11 cellular contexts compared by ENCODE assay signal in genomic region chr17:81020767-81021497, GRCh38. TPM values are rescaled to one million over a fixed set of nuclear protein-coding genes. Genes with fewer than 3 reads are reported as not detected.
DNase-seq lines count a peak whose midpoint lies in the region; FAIRE-seq and TF ChIP-seq lines count a peak whose summit lies in the region.
"Had no signal": no experiment of that assay in that cellular context is flagged by ENCODE, and none has a peak within 500 bp of the region (broad histone marks: within the 10 kb centered on the region; RNA-seq: fewer than 3 reads in every experiment).

No MANE protein-coding gene starts in this region.

- no peak for TF ChIP-seq POLR2A in H1 (IDR thresholded peaks at IDR 0.05; ENCODE audit: control extremely low read depth in 1 of 2, low read depth in 2 of 2, low read length in 2 of 2)

- H4K8ac ChIP-seq in H1 (ENCODE audit: extremely low read depth, insufficient read depth, low read length), result peak overlapping the region; percentile 35; the same call in 1 of the 2 replicates

- no peak for TF ChIP-seq EP300 in H1 (IDR thresholded peaks at IDR 0.05; ENCODE audit: borderline replicate concordance in 1 of 2, low read depth in 2 of 2, low read length in 2 of 2)

- no peak overlapping the region for H3K14ac ChIP-seq in H1 (ENCODE audit: insufficient read length)

- TF ChIP-seq CTCF in H1 (IDR thresholded peaks at IDR 0.05; ENCODE audit: control extremely low read depth in 1 of 3, insufficient read depth in 1 of 3, low read depth in 1 of 3, low read length in 3 of 3), result no peak
- no peak for TF ChIP-seq CTCF in GM13976 (IDR thresholded peaks at IDR 0.05; ENCODE audit: borderline replicate concordance, control extremely low read depth, extremely low read depth, insufficient read depth, missing control alignments)

- H3K9ac ChIP-seq in H1 (replicated peaks in 1 of 4; ENCODE audit: extremely low read depth in 1 of 4, low read depth in 3 of 4, low read length in 3 of 4), result no peak overlapping the region

- no peaks in the 10 kb centered on the region for H3K79me1 ChIP-seq in H1 (ENCODE audit: low read depth, low read length)

- FAIRE-seq in H1 (lab: Jason Lieb, UNC), result no peak

- no peaks in the 10 kb centered on the region for H3K27me3 ChIP-seq in H1 (replicated peaks in 1 of 4; ENCODE audit: control insufficient read depth in 3 of 4, extremely low read depth in 1 of 4, insufficient read depth in 3 of 4, low read length in 3 of 4)
- H3K27me3 ChIP-seq: SJSA1 had no signal

- no peak overlapping the region for H2BK20ac ChIP-seq in H1 (ENCODE audit: low read length)

- H3K4me3 ChIP-seq in H1 (ENCODE audit: extremely low read depth in 1 of 4, insufficient read depth in 2 of 4, low read depth in 3 of 4, low read length in 4 of 4), result no peak overlapping the region
- H3K4me3 ChIP-seq: SJSA1 had no signal

- H3K9me3 ChIP-seq in H1 (ENCODE audit: insufficient read depth in 2 of 2, low read depth in 1 of 2, low read length in 1 of 2), result no peaks in the 10 kb centered on the region

- H2BK15ac ChIP-seq in H1 (ENCODE audit: low read length), result no peak overlapping the region

- H2BK5ac ChIP-seq in H1 (ENCODE audit: low read depth, low read length), result no peak overlapping the region

- no peaks in the 10 kb centered on the region for H3K36me3 ChIP-seq in H1 (ENCODE audit: control insufficient read depth in 2 of 4, insufficient read depth in 4 of 4, low read length in 3 of 4)
- H3K36me3 ChIP-seq: SJSA1 had no signal

- no peaks in the 10 kb centered on the region for H3K79me2 ChIP-seq in H1 (ENCODE audit: control insufficient read depth in 1 of 2, insufficient read depth in 2 of 2, low read length in 2 of 2)

- H3K27ac ChIP-seq in H1 (ENCODE audit: low read depth, low read length), result no peak overlapping the region
- H3K27ac ChIP-seq: C4-2B, SJSA1 had no signal

- H3K23ac ChIP-seq in H1 (ENCODE audit: insufficient read length), result no peak overlapping the region

- H3K18ac ChIP-seq in H1 (ENCODE audit: extremely low read depth, low read length), result no peak overlapping the region

- no peak overlapping the region for H3K4ac ChIP-seq in H1 (replicated peaks; ENCODE audit: insufficient read length, low read depth, low read length)

- WGBS in H1 (ENCODE audit: extremely low coverage in 1 of 2, insufficient coverage in 1 of 2, insufficient read length in 1 of 2, insufficient replicate concordance in 2 of 2, low coverage in 1 of 2, low lambda C conversion rate in 2 of 2, missing lambda C conversion rate in 1 of 2), 2 experiments, result 93% methylated on average over 23 of the region's 24 CpGs; no CpG with 5 or more reads in 1 of the 2 experiments

- no peak overlapping the region for H2AFZ ChIP-seq in H1 (ENCODE audit: low read length)

- no peak overlapping the region for H2BK120ac ChIP-seq in H1 (replicated peaks; ENCODE audit: low read depth, low read length)

- H2BK12ac ChIP-seq in H1 (ENCODE audit: low read depth, low read length), result peak overlapping the region; percentile 43; the same call in 1 of the 2 replicates

- no peaks in the 10 kb centered on the region for H3K23me2 ChIP-seq in H1 (ENCODE audit: low read depth, low read length)

- CTCF ChIA-PET in H1 (lab: Charles Lee; ENCODE audit: partially characterized antibody), result interaction anchor here (0.9 to 12.9 kb wide), 10 partner anchors 11 to 92 kb away, joined by 3 to 110 read pairs (median 4); no protein-coding TSS in a partner anchor

- peaks cover 0 to 3% (median under 1%) of the 10 kb centered on the region in 4 experiments; a peak in 4 of 7 replicates for H3K4me1 ChIP-seq in H1 (replicated peaks in 1 of 4; ENCODE audit: control insufficient read depth in 3 of 4, insufficient read depth in 4 of 4, low read length in 3 of 4)

- H4K20me1 ChIP-seq in H1 (replicated peaks in 1 of 2; ENCODE audit: control insufficient read depth in 1 of 2, insufficient read depth in 2 of 2, low read length in 2 of 2), result no peaks in the 10 kb centered on the region

- H4K5ac ChIP-seq in H1 (ENCODE audit: insufficient read length, low read depth, low read length), result no peak overlapping the region

- DNase-seq in AG08395 (ENCODE audit: low spot score), result peak; percentile 81
- DNase-seq in NCI-H1092 (lab: John Stamatoyannopoulos, UW), result peak; percentile 76
- no peak for DNase-seq in H1 (ENCODE audit: low read depth in 1 of 2, low spot score in 2 of 2)
- DNase-seq in midbrain (lab: John Stamatoyannopoulos, UW), result peak; percentile 61
- DNase-seq in GM13976 (ENCODE audit: low spot score), result no peak
- DNase-seq in HuH-7 (ENCODE audit: low spot score), result no peak
- DNase-seq in activated T-cell treated with anti-CD3 and anti-CD28 coated beads, Interleukin-2, amount 50 U/mL, for 1 hour, result no peak
- DNase-seq in NCI-H128 (lab: John Stamatoyannopoulos, UW; ENCODE audit: unreplicated experiment), result no peak
- DNase-seq: naive B cell had no signal

- no peak overlapping the region for H3K56ac ChIP-seq in H1 (replicated peaks; ENCODE audit: insufficient read length, low read depth, low read length)

- no peak overlapping the region for H2AK5ac ChIP-seq in H1 (ENCODE audit: low read depth, low read length)

- POLR2A ChIA-PET in H1 (lab: Charles Lee; ENCODE audit: partially characterized antibody), result interaction anchor here (0.6 to 4.6 kb wide), 4 partner anchors 10 to 857 kb away, joined by 3 to 24 read pairs (median 3); partner anchors contain the start of gene BAIAP2

- in situ Hi-C loops in GM13976 (cut with MboI; ENCODE audit: low sequenced_read_pairs, unreplicated experiment), result no loop called here

- TF ChIP-seq RAD21 in H1 (IDR thresholded peaks at IDR 0.05 in 1 of 2, conservative IDR thresholded peaks at IDR 0.05 in 1 of 2; ENCODE audit: low read depth in 2 of 2, low read length in 2 of 2), result no peak

- no peak overlapping the region for H4K91ac ChIP-seq in H1 (replicated peaks; ENCODE audit: insufficient read length, low read length)

- H3K4me2 ChIP-seq in H1 (ENCODE audit: insufficient read depth in 1 of 2, low read depth in 2 of 2, low read length in 2 of 2), result no peak overlapping the region

TF ChIP-seq in H1, 55 proteins besides CTCF, POLR2A, EP300 and RAD21 (continues in another document):
- no peak for TF ChIP-seq HDAC2 (IDR thresholded peaks at IDR 0.05; ENCODE audit: borderline replicate concordance in 1 of 2, low read depth in 2 of 2, low read length in 2 of 2)
- TF ChIP-seq EGR1 (IDR thresholded peaks at IDR 0.05; ENCODE audit: borderline replicate concordance, low read depth, low read length), result no peak
- TF ChIP-seq SAP30 (IDR thresholded peaks at IDR 0.05; ENCODE audit: insufficient read depth, insufficient replicate concordance, low read length), result no peak
- TF ChIP-seq SP1 (IDR thresholded peaks at IDR 0.05; ENCODE audit: low read depth, low read length), result no peak
- TF ChIP-seq SIRT6 (IDR thresholded peaks at IDR 0.05; ENCODE audit: low read length), result no peak
- TF ChIP-seq TAF1 (IDR thresholded peaks at IDR 0.05; ENCODE audit: low read depth, low read length), result no peak
- no peak for TF ChIP-seq RXRA (IDR thresholded peaks at IDR 0.05; ENCODE audit: insufficient read depth, low read depth, low read length)
- TF ChIP-seq FOSL1 (IDR thresholded peaks at IDR 0.05; ENCODE audit: insufficient read depth, low read depth, low read length), result no peak
- TF ChIP-seq SRF (IDR thresholded peaks at IDR 0.05; ENCODE audit: low read depth, low read length), result no peak
- TF ChIP-seq RBBP5 (IDR thresholded peaks at IDR 0.05; ENCODE audit: borderline replicate concordance, low read depth, low read length), result no peak
- TF ChIP-seq USF2 (IDR thresholded peaks at IDR 0.05; ENCODE audit: low read length), result no peak
- TF ChIP-seq SP2 (IDR thresholded peaks at IDR 0.05; ENCODE audit: low read length), result no peak
- TF ChIP-seq SIX5 (IDR thresholded peaks at IDR 0.05; ENCODE audit: low read depth, low read length), result no peak
- no peak for TF ChIP-seq ATF2 (IDR thresholded peaks at IDR 0.05; ENCODE audit: low read length)

RNA-seq across cellular contexts. Expression of gene BAIAP2, which starts 14.0 kb away (rescaled TPM):
- 18.4 and 22.8 TPM in 2 replicates for total RNA-seq in H1 (2021; fragmentation: NEBNext Ultra II Directional; extraction: Animal tissue kit (Norgen Biotek cat#: 25700))
- polyA plus RNA-seq in H1 (2011; rRNA removed), result 10.0 and 19.8 TPM in 2 replicates
- polyA plus RNA-seq in H1 (2011; cell fraction: cytosol; rRNA removed), result 8.2 TPM
- polyA plus RNA-seq in H1 (2011; cell fraction: nucleus; rRNA removed), result 25.9 TPM
- 12.1 to 15.1 TPM (median 14.9 TPM) in 4 replicates for polyA plus RNA-seq in H1 (2012, experiment 1 of 2)
- 15.4 TPM for polyA plus RNA-seq in H1 (2012, experiment 2 of 2)
- polyA plus RNA-seq in H1 (2013, experiment 1 of 2), result 12.5 TPM
- polyA plus RNA-seq in H1 (2013, experiment 2 of 2), result 11.0 TPM
- 9.6 and 11.6 TPM in 2 replicates for polyA minus RNA-seq in H1 (2011; rRNA and poly(A)+ RNA removed)
- polyA minus RNA-seq in H1 (2011; cell fraction: cytosol; rRNA and poly(A)+ RNA removed), result 15.8 TPM
- polyA minus RNA-seq in H1 (2011; cell fraction: nucleus; rRNA and poly(A)+ RNA removed), result 25.5 TPM

RNA-seq across cellular contexts. Expression of gene CHMP6, which starts 29.3 kb away (rescaled TPM):
- 15.7 and 16.0 TPM in 2 replicates for total RNA-seq in H1 (2021; fragmentation: NEBNext Ultra II Directional; extraction: Animal tissue kit (Norgen Biotek cat#: 25700))
- 24.3 and 28.9 TPM in 2 replicates for polyA plus RNA-seq in H1 (2011; rRNA removed)
- polyA plus RNA-seq in H1 (2011; cell fraction: cytosol; rRNA removed), result 22.9 TPM
- 23.5 TPM for polyA plus RNA-seq in H1 (2011; cell fraction: nucleus; rRNA removed)
- 8.5 to 14.9 TPM (median 13.4 TPM) in 4 replicates for polyA plus RNA-seq in H1 (2012, experiment 1 of 2)
- 13.4 TPM for polyA plus RNA-seq in H1 (2012, experiment 2 of 2)
- polyA plus RNA-seq in H1 (2013, experiment 1 of 2), result 9.5 TPM
- polyA plus RNA-seq in H1 (2013, experiment 2 of 2), result 7.9 TPM
- polyA minus RNA-seq in H1 (2011; rRNA and poly(A)+ RNA removed), result 5.7 and 6.4 TPM in 2 replicates
- 7.2 TPM for polyA minus RNA-seq in H1 (2011; cell fraction: cytosol; rRNA and poly(A)+ RNA removed)
- polyA minus RNA-seq in H1 (2011; cell fraction: nucleus; rRNA and poly(A)+ RNA removed), result 15.6 TPM

Comparison
In these comparisons a context has a peak if more than half of its experiments do, and no peak if none do; other contexts are left out.
1. DNase-seq: peak in AG08395 (single experiment), NCI-H1092 (single experiment) and midbrain (single experiment); none in H1 (0 of 2), GM13976 (single experiment), HuH-7 (single experiment), activated T-cell treated with anti-CD3 and anti-CD28 coated beads, Interleukin-2, amount 50 U/mL, for 1 hour (single experiment) and NCI-H128 (single experiment).